In genomic region chr10:78714225-78714624, GRCh38 we compare ENCODE assay signal across 26 cellular contexts.
"Had no signal": no experiment of that assay in that cellular context is flagged by ENCODE, and none has a peak within 500 bp of the region (broad histone marks: within the 10 kb centered on the region; RNA-seq: fewer than 3 reads in every experiment).

No MANE protein-coding gene starts in this region.

- H3K36me3 ChIP-seq: heart left ventricle, ovary, transverse colon, upper lobe of left lung, vagina had no signal

- H3K36me3 Mint-ChIP-seq: mesothelial cell of epicardium, natural killer cell had no signal

- H3K27me3 Mint-ChIP-seq: stimulated activated naive CD8-positive, alpha-beta T cell treated with anti-CD3 and anti-CD28 coated beads, Interleukin-15, amount 100 ng/mL, for 72 hours had no signal

- H3K27ac ChIP-seq: heart left ventricle, ovary, skin epidermis, transverse colon, upper lobe of left lung, vagina had no signal

- ATAC-seq: heart left ventricle; left cardiac atrium; left lobe of liver; natural killer cell; right cardiac atrium; sciatic nerve; stimulated activated naive B cell treated with anti-CD40 and anti-IgM and Interleukin-4, amounts not matched to agents 10 μg/mL and 1 μg/mL and 100 μg/mL, for 72 hours; stimulated activated naive CD8-positive, alpha-beta T cell treated with anti-CD3 and anti-CD28 coated beads, Interleukin-15, amount 100 ng/mL, for 72 hours had no signal

- H3K27me3 ChIP-seq: heart left ventricle, ovary, transverse colon, upper lobe of left lung, vagina had no signal

- DNase-seq: heart left ventricle; hypothalamus; islet precursor cell; kidney glomerular epithelial cell; left cardiac atrium; mesendoderm; naive B cell; natural killer cell; nephron progenitor cell; ovary; right cardiac atrium; stimulated activated CD4-positive, alpha-beta T cell treated with anti-CD3 and anti-CD28 coated beads, Interleukin-12 subunit alpha, Interleukin-12 subunit beta, amount 100 ng/mL, for 4 hours; stimulated activated CD4-positive, alpha-beta T cell treated with anti-CD3 and anti-CD28 coated beads, Interleukin-15, amount 100 ng/mL, for 24 hours; stimulated activated CD4-positive, alpha-beta T cell treated with anti-CD3 and anti-CD28 coated beads, Interleukin-2, amount 100 ng/mL, for 24 hours; stimulated activated CD4-positive, alpha-beta T cell treated with anti-CD3 and anti-CD28 coated beads, Interleukin-4, amount 100 ng/mL, for 1 hour; stimulated activated naive B cell treated with anti-CD40 and anti-IgM and Interleukin-4, amounts not matched to agents 10 μg/mL and 1 μg/mL and 100 μg/mL, for 72 hours; stimulated activated naive CD8-positive, alpha-beta T cell treated with anti-CD3 and anti-CD28 coated beads, Interleukin-15, amount 100 ng/mL, for 72 hours; transverse colon; upper lobe of left lung had no signal

- H3K4me3 Mint-ChIP-seq: mesothelial cell of epicardium; naive B cell; natural killer cell; nephron progenitor cell; stimulated activated naive B cell treated with anti-CD40 and anti-IgM and Interleukin-4, amounts not matched to agents 10 μg/mL and 1 μg/mL and 100 μg/mL, for 72 hours; stimulated activated naive CD8-positive, alpha-beta T cell treated with anti-CD3 and anti-CD28 coated beads, Interleukin-15, amount 100 ng/mL, for 72 hours had no signal

- H3K27ac Mint-ChIP-seq: mesothelial cell of epicardium; naive B cell; natural killer cell; nephron progenitor cell; progenitor cell of endocrine pancreas; stimulated activated naive B cell treated with anti-CD40 and anti-IgM and Interleukin-4, amounts not matched to agents 10 μg/mL and 1 μg/mL and 100 μg/mL, for 72 hours; stimulated activated naive CD8-positive, alpha-beta T cell treated with anti-CD3 and anti-CD28 coated beads, Interleukin-15, amount 100 ng/mL, for 72 hours had no signal

- H3K4me1 ChIP-seq: transverse colon, upper lobe of left lung, vagina had no signal

- H3K4me1 Mint-ChIP-seq: naive B cell; natural killer cell; nephron progenitor cell; stimulated activated naive B cell treated with anti-CD40 and anti-IgM and Interleukin-4, amounts not matched to agents 10 μg/mL and 1 μg/mL and 100 μg/mL, for 72 hours; stimulated activated naive CD8-positive, alpha-beta T cell treated with anti-CD3 and anti-CD28 coated beads, Interleukin-15, amount 100 ng/mL, for 72 hours had no signal

- H3K9me3 Mint-ChIP-seq: natural killer cell had no signal

- H3K9me3 ChIP-seq: heart left ventricle, ovary, transverse colon, upper lobe of left lung, vagina had no signal

- H3K4me3 ChIP-seq: heart left ventricle, lung, ovary, skin epidermis, transverse colon, upper lobe of left lung, vagina had no signal
